In genomic region chr15:41006479-41006878, GRCh38 we compare ENCODE assay signal across 22 cellular contexts.
"Had no signal": no experiment of that assay in that cellular context is flagged by ENCODE, and none has a peak within 500 bp of the region (broad histone marks: within the 10 kb centered on the region; RNA-seq: fewer than 3 reads in every experiment).

No MANE protein-coding gene starts in this region.

- H3K9me3 Mint-ChIP-seq: naive B cell; nephron; stimulated activated memory B cell treated with anti-CD40 and anti-IgM and Interleukin-4, amounts not matched to agents 10 μg/mL and 1 μg/mL and 100 μg/mL, for 72 hours had no signal

- H3K27ac Mint-ChIP-seq: nephron, progenitor cell of endocrine pancreas had no signal

- H3K9me3 ChIP-seq: esophagus muscularis mucosa, gastroesophageal sphincter, lower lobe of right lung, pancreas, spleen had no signal

- H3K4me3 ChIP-seq: esophagus muscularis mucosa, gastroesophageal sphincter, lower lobe of right lung, pancreas, spleen had no signal

- DNase-seq: cortex of kidney; effector memory CD4-positive, alpha-beta T cell; glutamatergic neuron; hippocampal formation; lower lobe of right lung; mesenchymal stem cell; midbrain; naive B cell; occipital lobe; pancreas; spleen; stimulated activated CD4-positive, alpha-beta T cell treated with anti-CD3 and anti-CD28 coated beads, Interleukin-15, amount 100 ng/mL, for 24 hours; stimulated activated CD4-positive, alpha-beta T cell treated with anti-CD3 and anti-CD28 coated beads, Interleukin-1b, Interleukin-23, amount 100 ng/mL, for 48 hours; stimulated activated CD4-positive, alpha-beta T cell treated with anti-CD3 and anti-CD28 coated beads, Interleukin-4, amount 100 ng/mL, for 24 hours; trophoblast cell had no signal

- H3K27ac ChIP-seq: epithelial cell of prostate, esophagus muscularis mucosa, gastroesophageal sphincter, lower lobe of right lung, pancreas, spleen had no signal

- H3K27me3 Mint-ChIP-seq: naive B cell; progenitor cell of endocrine pancreas; stimulated activated memory B cell treated with anti-CD40 and anti-IgM and Interleukin-4, amounts not matched to agents 10 μg/mL and 1 μg/mL and 100 μg/mL, for 72 hours had no signal

- H3K4me3 Mint-ChIP-seq: naive B cell; nephron; stimulated activated memory B cell treated with anti-CD40 and anti-IgM and Interleukin-4, amounts not matched to agents 10 μg/mL and 1 μg/mL and 100 μg/mL, for 72 hours had no signal

- ATAC-seq: gastroesophageal sphincter; lower lobe of right lung; pancreas; sciatic nerve; stimulated activated memory B cell treated with anti-CD40 and anti-IgM and Interleukin-4, amounts not matched to agents 10 μg/mL and 1 μg/mL and 100 μg/mL, for 72 hours had no signal

- H3K4me1 Mint-ChIP-seq: nephron; stimulated activated memory B cell treated with anti-CD40 and anti-IgM and Interleukin-4, amounts not matched to agents 10 μg/mL and 1 μg/mL and 100 μg/mL, for 72 hours had no signal

- H3K27me3 ChIP-seq: esophagus muscularis mucosa, gastroesophageal sphincter, pancreas, spleen had no signal
